ENCODE assay signal across 20 cellular contexts in genomic region chr10:57786850-57787750, GRCh38.
"Had no signal": no experiment of that assay in that cellular context is flagged by ENCODE, and none has a peak within 500 bp of the region (broad histone marks: within the 10 kb centered on the region; RNA-seq: fewer than 3 reads in every experiment).

No MANE protein-coding gene starts in this region.

- H3K4me3 ChIP-seq: right atrium auricular region, skin epidermis, tibial nerve, vagina had no signal

- H3K36me3 ChIP-seq: right atrium auricular region, tibial nerve, vagina had no signal

- H3K4me1 ChIP-seq: right atrium auricular region, tibial nerve, vagina had no signal

- H3K27me3 ChIP-seq: foreskin keratinocyte, right atrium auricular region, tibial nerve, vagina had no signal

- ATAC-seq: activated CD4-positive, CD25-positive, alpha-beta regulatory T cell treated with anti-CD3 and anti-CD28 coated beads, Interleukin-2, amount 50 U/mL, for 24 hours; foreskin keratinocyte had no signal

- H3K27ac Mint-ChIP-seq: activated naive CD8-positive, alpha-beta T cell treated with anti-CD3 and anti-CD28 coated beads for 36 hours; activated T-helper 1 cell treated with anti-CD3 and anti-CD28 coated beads, Interleukin-12 subunit alpha, Interleukin-12 subunit beta, Interleukin-2, Interleukin-4 antibody, amounts not matched to agents 30 ng/mL and 10 ng/mL and 1 ng/mL, durations not matched to agents 14 hours and 24 hours and 36 hours; nephron; progenitor cell of endocrine pancreas had no signal

- H3K36me3 Mint-ChIP-seq: activated naive CD8-positive, alpha-beta T cell treated with anti-CD3 and anti-CD28 coated beads for 36 hours; brain had no signal

- DNase-seq: activated CD4-positive, alpha-beta T cell treated with anti-CD3 and anti-CD28 coated beads, Interleukin-2, amount 50 U/mL, for 1 hour; activated CD8-positive, alpha-beta memory T cell treated with anti-CD3 and anti-CD28 coated beads for 24 hours; activated naive CD8-positive, alpha-beta T cell treated with anti-CD3 and anti-CD28 coated beads for 36 hours; amygdala; cortex of kidney; effector CD8-positive, alpha-beta T cell; foreskin keratinocyte; stimulated activated CD4-positive, alpha-beta T cell treated with anti-CD3 and anti-CD28 coated beads, Interleukin-4, amount 100 ng/mL, for 24 hours; stimulated activated naive CD4-positive, alpha-beta T cell; T-helper 9 cell had no signal

- H3K9me3 Mint-ChIP-seq: activated T-helper 1 cell treated with anti-CD3 and anti-CD28 coated beads, Interleukin-12 subunit alpha, Interleukin-12 subunit beta, Interleukin-2, Interleukin-4 antibody, amounts not matched to agents 30 ng/mL and 10 ng/mL and 1 ng/mL, durations not matched to agents 14 hours and 24 hours and 36 hours; nephron had no signal

- H3K4me1 Mint-ChIP-seq: activated naive CD8-positive, alpha-beta T cell treated with anti-CD3 and anti-CD28 coated beads for 36 hours; central memory CD8-positive, alpha-beta T cell; nephron had no signal

- H3K4me3 Mint-ChIP-seq: activated naive CD8-positive, alpha-beta T cell treated with anti-CD3 and anti-CD28 coated beads for 36 hours; activated T-helper 1 cell treated with anti-CD3 and anti-CD28 coated beads, Interleukin-12 subunit alpha, Interleukin-12 subunit beta, Interleukin-2, Interleukin-4 antibody, amounts not matched to agents 30 ng/mL and 10 ng/mL and 1 ng/mL, durations not matched to agents 14 hours and 24 hours and 36 hours; central memory CD8-positive, alpha-beta T cell; nephron had no signal

- H3K27ac ChIP-seq: foreskin keratinocyte, right atrium auricular region, skin epidermis, tibial nerve, vagina had no signal

- H3K27me3 Mint-ChIP-seq: activated naive CD8-positive, alpha-beta T cell treated with anti-CD3 and anti-CD28 coated beads for 36 hours; central memory CD8-positive, alpha-beta T cell; progenitor cell of endocrine pancreas had no signal

- H3K9me3 ChIP-seq: right atrium auricular region, tibial nerve, vagina had no signal
